In genomic region chr2:20650880-20651730, GRCh38 we compare ENCODE assay signal across 8 cellular contexts. TPM values are rescaled to one million over a fixed set of nuclear protein-coding genes. Genes with fewer than 3 reads are reported as not detected.
DNase-seq lines count a peak whose midpoint lies in the region; ATAC-seq and TF ChIP-seq lines count a peak whose summit lies in the region.

TSS of gene HS1BP3 (minus strand) at chr2:20651098. CDS start at chr2:20651063, 35 bp downstream.

- no peaks in the 10 kb centered on the region for H3K36me3 ChIP-seq in HAP-1 (replicated peaks)
- no peaks in the 10 kb centered on the region for H3K36me3 ChIP-seq in MM.1S (replicated peaks; ENCODE audit: insufficient read depth, low read length)
- peaks cover 0 to 2% of the 10 kb centered on the region in 2 experiments for H3K36me3 ChIP-seq in trophoblast cell (ENCODE audit: control insufficient read depth in 1 of 2, insufficient read depth in 2 of 2, low read length in 2 of 2)
- no peaks in the 10 kb centered on the region for H3K36me3 ChIP-seq in transverse colon

- in situ Hi-C loops in HAP-1 (cut with MboI; ENCODE audit: low sequenced_read_pairs) = loop anchor here (25.0 kb wide), 2 partner anchors 461 to 661 kb away; partner anchors contain the start of gene TDRD15
- in situ Hi-C loops in transverse colon (cut with MboI; ENCODE audit: low pct_ligation_motif_present in 1 of 4, low pct_unique_long_range_greater_than_20kb in 1 of 4, low sequenced_read_pairs in 3 of 4) = loop anchor here in 3 of 4 donors (25.0 kb wide), 1 partner anchor 461 kb away; the partner anchor contains the start of gene TDRD15 (in 3 of the 3)

- H3K4me1 ChIP-seq in HAP-1 (peaks cover 7% of the 10 kb centered on the region), MM.1S (ENCODE audit: low read length) (peaks cover 10% of the 10 kb centered on the region), trophoblast cell (ENCODE audit: control insufficient read depth in 1 of 2, insufficient read depth in 2 of 2, low read length in 2 of 2) (peaks cover 6 to 14% of the 10 kb centered on the region in 2 experiments), transverse colon (peaks cover 23 to 38% (median 31%) of the 10 kb centered on the region in 4 donors)

- peak within 1 kb of the TSS; percentile 93 for H3K14ac ChIP-seq in trophoblast cell (ENCODE audit: low read length)

- H3F3A ChIP-seq in MM.1S (ENCODE audit: insufficient read depth, low read length) = peaks cover 5% of the 10 kb centered on the region; the same call in 1 of the 2 replicates

- H3K27ac ChIP-seq in MM.1S (ENCODE audit: low read length) (peak within 1 kb of the TSS; percentile 62), trophoblast cell (ENCODE audit: low read depth, low read length) (peak within 1 kb of the TSS; percentile 33), transverse colon (peak within 1 kb of the TSS; percentile 90 to 95 (median 94))

- H3K9me3 Mint-ChIP-seq in activated naive CD8-positive, alpha-beta T cell treated with anti-CD3 and anti-CD28 coated beads for 36 hours = no peaks in the 10 kb centered on the region

- peak within 1 kb of the TSS; percentile 87 for H3K27ac Mint-ChIP-seq in activated naive CD8-positive, alpha-beta T cell treated with anti-CD3 and anti-CD28 coated beads for 36 hours

- H3K4me3 ChIP-seq in GM08714 (ENCODE audit: low read length) (peak within 1 kb of the TSS; percentile 68), HAP-1 (peak within 1 kb of the TSS; percentile 85), MM.1S (ENCODE audit: low read length) (peak within 1 kb of the TSS; percentile 82), trophoblast cell (ENCODE audit: low read depth, low read length) (peak within 1 kb of the TSS; percentile 87), transverse colon (peak within 1 kb of the TSS; percentile 87 to 92 (median 90))

- H4K8ac ChIP-seq in trophoblast cell (ENCODE audit: low read depth, low read length) = peak within 1 kb of the TSS; percentile 91

- H3K9ac ChIP-seq in MM.1S (ENCODE audit: low read length) (peak within 1 kb of the TSS; percentile 86), trophoblast cell (ENCODE audit: low read length) (peak within 1 kb of the TSS; percentile 84)

- TF ChIP-seq POLR2A in transverse colon (IDR thresholded peaks at IDR 0.05) = peak; percentile 83

- H3K9me3 ChIP-seq in HAP-1 (no peaks in the 10 kb centered on the region), MM.1S (replicated peaks; ENCODE audit: insufficient read depth, low read length) (no peaks in the 10 kb centered on the region), trophoblast cell (ENCODE audit: insufficient read depth, low read depth, low read length) (peaks cover 3% of the 10 kb centered on the region), transverse colon (no peaks in the 10 kb centered on the region)

- DNase-seq in HAP-1 (ENCODE audit: low spot score in 2 of 2) (peak; percentile 75 to 81), MM.1S (peak; percentile 89), SKM-1 treated with dmso at 0.1 percent for 144 hours (lab: John Stamatoyannopoulos, UW; ENCODE audit: unreplicated experiment) (peak; percentile 81), Right ventricle myocardium inferior (ENCODE audit: missing footprints) (peak; percentile 96), trophoblast cell (peak; percentile 77 to 93), transverse colon (peak; percentile 91)
- peak; percentile 96 for DNase-seq in activated naive CD8-positive, alpha-beta T cell treated with anti-CD3 and anti-CD28 coated beads for 36 hours

- H3K79me2 ChIP-seq in MM.1S (ENCODE audit: low read length) (peaks cover 25% of the 10 kb centered on the region), trophoblast cell (ENCODE audit: control insufficient read depth, insufficient read depth, low read length, poor library complexity) (peaks cover 5% of the 10 kb centered on the region)

- H3K4me2 ChIP-seq in MM.1S (ENCODE audit: low read depth, low read length) (peak within 1 kb of the TSS; percentile 100), trophoblast cell (ENCODE audit: low read length) (peak within 1 kb of the TSS; percentile 88)

- no peaks in the 10 kb centered on the region for H3K36me3 Mint-ChIP-seq in activated naive CD8-positive, alpha-beta T cell treated with anti-CD3 and anti-CD28 coated beads for 36 hours

- no CpG with 5 or more reads among the region's 71 CpGs for WGBS in trophoblast cell (ENCODE audit: extremely low coverage, insufficient coverage, insufficient read length)
- 1% methylated on average over 71 of the region's 71 CpGs; no CpG with 5 or more reads in 1 of the 2 donors for WGBS in transverse colon (ENCODE audit: low coverage in 1 of 2), 2 donors

- H4K91ac ChIP-seq in trophoblast cell (ENCODE audit: low read depth, low read length) = peak within 1 kb of the TSS; percentile 95

- peak within 1 kb of the TSS; percentile 95 for H3K18ac ChIP-seq in trophoblast cell (ENCODE audit: low read length)

- peak within 1 kb of the TSS; percentile 82 for H2BK5ac ChIP-seq in trophoblast cell (ENCODE audit: low read depth, low read length, poor library complexity)

- peak; percentile 21 for TF ChIP-seq EP300 in transverse colon (IDR thresholded peaks at IDR 0.05; ENCODE audit: low read depth)

- peak within 1 kb of the TSS; percentile 50 for H2BK12ac ChIP-seq in trophoblast cell (ENCODE audit: low read length)

- H4K12ac ChIP-seq in trophoblast cell (ENCODE audit: low read depth, low read length) = peak within 1 kb of the TSS; percentile 88

- H2AK5ac ChIP-seq in trophoblast cell (ENCODE audit: low read length) = peak within 1 kb of the TSS; percentile 42

- peak within 1 kb of the TSS; percentile 87 for H3K4ac ChIP-seq in trophoblast cell (ENCODE audit: low read depth, low read length)

- peak; percentile 96 for ATAC-seq in Right ventricle myocardium inferior

- intact Hi-C loops in Right ventricle myocardium inferior (cut with DNase I) = no loop called here
- intact Hi-C loops in transverse colon (cut with DNase I; ENCODE audit: low total_unique reads) = no loop called here

- peak within 1 kb of the TSS; percentile 88 for H3K4me3 Mint-ChIP-seq in activated naive CD8-positive, alpha-beta T cell treated with anti-CD3 and anti-CD28 coated beads for 36 hours

- no peaks in the 10 kb centered on the region for H4K20me1 ChIP-seq in MM.1S (ENCODE audit: insufficient read depth, low read length)

- H3K79me1 ChIP-seq in trophoblast cell (ENCODE audit: low read length) = peaks cover 12% of the 10 kb centered on the region

- no peaks in the 10 kb centered on the region for H3K27me3 Mint-ChIP-seq in activated naive CD8-positive, alpha-beta T cell treated with anti-CD3 and anti-CD28 coated beads for 36 hours

- TF ChIP-seq CTCF in MM.1S (IDR thresholded peaks at IDR 0.05; ENCODE audit: low read length) = peak; percentile 57
- TF ChIP-seq CTCF in transverse colon (IDR thresholded peaks at IDR 0.05) = peak in 4 of 5 experiments; percentile 84 to 94 (median 86)

- no peak within 1 kb of the TSS for H3K23ac ChIP-seq in trophoblast cell (ENCODE audit: low read length)

- peaks cover 17% of the 10 kb centered on the region for H3K4me1 Mint-ChIP-seq in activated naive CD8-positive, alpha-beta T cell treated with anti-CD3 and anti-CD28 coated beads for 36 hours

- H2BK120ac ChIP-seq in trophoblast cell (ENCODE audit: insufficient read depth, low read length, poor library complexity) = peak within 1 kb of the TSS; percentile 93

- H2AFZ ChIP-seq in MM.1S (ENCODE audit: low read length) (peak within 1 kb of the TSS; percentile 99), trophoblast cell (ENCODE audit: insufficient read depth, low read length, poor library complexity) (peak within 1 kb of the TSS; percentile 98)

- H3K27me3 ChIP-seq in HAP-1 (ENCODE audit: low read depth) (no peaks in the 10 kb centered on the region), MM.1S (replicated peaks; ENCODE audit: insufficient read depth, low read length) (no peaks in the 10 kb centered on the region), trophoblast cell (ENCODE audit: insufficient read depth, low read length) (no peaks in the 10 kb centered on the region), transverse colon (no peaks in the 10 kb centered on the region)

- H3K9me2 ChIP-seq in MM.1S (replicated peaks; ENCODE audit: insufficient read depth, low read length) = no peaks in the 10 kb centered on the region

RNA-seq across cellular contexts. Expression of gene HS1BP3, which starts in this region (rescaled TPM):
- 1 to 10 TPM; 5.9 to 6.0 TPM for total RNA-seq in activated naive CD8-positive, alpha-beta T cell treated with anti-CD3 and anti-CD28 coated beads for 36 hours
- total RNA-seq in Right ventricle myocardium inferior (20.1 TPM), transverse colon (10 to 100 TPM; 29.5 to 44.2 (median 33.1) TPM)
- 17.5 and 18.2 TPM in 2 replicates for polyA plus RNA-seq in trophoblast cell (2013)

Comparison
In these comparisons a context has a peak if more than half of its experiments do, and no peak if none do; other contexts are left out.
1. Peak in every context shown above with its lines: DNase-seq, ATAC-seq, H3K4me3 ChIP-seq and H3K27ac ChIP-seq.
2. H3K27ac ChIP-seq: peak in every context shown above with its lines; median percentile 94 in transverse colon; 62 in MM.1S; 33 in trophoblast cell.